ENCODE assay signal across 9 cellular contexts in genomic region chr14:23551266-23552028, GRCh38. TPM values are rescaled to one million over a fixed set of nuclear protein-coding genes. Genes with fewer than 3 reads are reported as not detected.
DNase-seq lines count a peak whose midpoint lies in the region; ATAC-seq and TF ChIP-seq lines count a peak whose summit lies in the region.
"Had no signal": no experiment of that assay in that cellular context is flagged by ENCODE, and none has a peak within 500 bp of the region (broad histone marks: within the 10 kb centered on the region; RNA-seq: fewer than 3 reads in every experiment).

ZFHX2 (minus strand) TSS chr14:23551765; CDS start chr14:23535325, 16,440 bp downstream.

- no peaks in the 10 kb centered on the region for H3K27me3 Mint-ChIP-seq in Calu3 (ENCODE audit: unreplicated experiment)
- H3K27me3 Mint-ChIP-seq: dendritic cell treated with granulocyte-macrophage colony-stimulating factor and Interleukin-4, amounts not matched to agents 40 ng/mL and 50 ng/mL, for 4 days had no signal

- DNase-seq in Calu3 (peak; percentile 94), Kasumi-1 (lab: John Stamatoyannopoulos, UW) (peak; percentile 69 to 75), Peyer's patch (peak; percentile 80 to 92 (median 88)), activated T-helper 1 cell treated with Interleukin-2 at 50 U/mL for 16 hours (ENCODE audit: low read depth) (peak; percentile 49), fibroblast of villous mesenchyme (ENCODE audit: low read depth) (no peak)
- peak; percentile 88 for DNase-seq in stimulated activated naive CD8-positive, alpha-beta T cell treated with anti-CD3 and anti-CD28 coated beads, Interleukin-15, Interleukin-2, amounts not matched to agents 100 U/mL and 50 U/mL, for 24 hours

- no peaks in the 10 kb centered on the region for H3K9me3 ChIP-seq in Peyer's patch
- no peaks in the 10 kb centered on the region for H3K9me3 ChIP-seq in neural cell (ENCODE audit: low read length)

- peak within 1 kb of the TSS; percentile 20 for H3K4me2 ChIP-seq in neural cell (ENCODE audit: low read length)

- H3K4me3 ChIP-seq in Peyer's patch = peak within 1 kb of the TSS; percentile 49 to 76 (median 65)
- peak within 1 kb of the TSS; percentile 62 for H3K4me3 ChIP-seq in fibroblast of villous mesenchyme (ENCODE audit: low read depth, low read length)
- peak within 1 kb of the TSS; percentile 89 for H3K4me3 ChIP-seq in neural cell (ENCODE audit: low read length)

- peaks cover 0 to 21% (median 4%) of the 10 kb centered on the region in 4 donors for H3K4me1 ChIP-seq in Peyer's patch

- peaks cover 49% of the 10 kb centered on the region for H3K79me2 ChIP-seq in neural cell (replicated peaks; ENCODE audit: insufficient read depth, low read length)

- peak within 1 kb of the TSS; percentile 100 for H3K9ac ChIP-seq in neural cell (ENCODE audit: low read length)

- H3K27ac ChIP-seq in Peyer's patch (peak within 1 kb of the TSS; percentile 28 to 50 (median 30)), neural cell (ENCODE audit: low read length) (peak within 1 kb of the TSS; percentile 100)

- no peaks in the 10 kb centered on the region for H3K9me3 Mint-ChIP-seq in Calu3 (ENCODE audit: low read depth, unreplicated experiment)
- H3K9me3 Mint-ChIP-seq: dendritic cell treated with granulocyte-macrophage colony-stimulating factor and Interleukin-4, amounts not matched to agents 40 ng/mL and 50 ng/mL, for 4 days had no signal

- CTCF ChIA-PET in Calu3 (lab: Charles Lee) = interaction anchor here (0.6 to 0.7 kb wide), 2 partner anchors 362 to 433 kb away, joined by 3 to 5 read pairs; no protein-coding TSS in a partner anchor

- peak within 1 kb of the TSS; percentile 81 for H2AFZ ChIP-seq in neural cell (ENCODE audit: low read depth, low read length)

- BruUV-seq in Calu3 (replicated peaks; lab: Mats Ljungman, UMichigan) = no TSS peak

- H3K27ac Mint-ChIP-seq in Calu3 (ENCODE audit: unreplicated experiment) = peak within 1 kb of the TSS; percentile 92
- H3K27ac Mint-ChIP-seq: dendritic cell treated with granulocyte-macrophage colony-stimulating factor and Interleukin-4, amounts not matched to agents 40 ng/mL and 50 ng/mL, for 4 days had no signal

- peaks cover 4% of the 10 kb centered on the region for H3F3A ChIP-seq in neural cell (ENCODE audit: insufficient read depth, low read length, poor library complexity, severe bottlenecking)

- no peak within 1 kb of the TSS for H3K4me3 Mint-ChIP-seq in Calu3 (ENCODE audit: low read depth, unreplicated experiment)
- H3K4me3 Mint-ChIP-seq: dendritic cell treated with granulocyte-macrophage colony-stimulating factor and Interleukin-4, amounts not matched to agents 40 ng/mL and 50 ng/mL, for 4 days had no signal

- peak; percentile 42 for TF ChIP-seq RAD21 in neural cell (conservative IDR thresholded peaks at IDR 0.05)

- H3K4me1 Mint-ChIP-seq in Calu3 (ENCODE audit: low read depth, unreplicated experiment) = peaks cover 16% of the 10 kb centered on the region

- no peak for TF ChIP-seq CTCF in Calu3 (IDR thresholded peaks at IDR 0.05; ENCODE audit: unreplicated experiment)
- no peak for TF ChIP-seq CTCF in Peyer's patch (IDR thresholded peaks at IDR 0.05)
- TF ChIP-seq CTCF in fibroblast of villous mesenchyme (IDR thresholded peaks at IDR 0.05; ENCODE audit: insufficient read depth, low read depth, low read length) = no peak
- TF ChIP-seq CTCF in neural cell (IDR thresholded peaks at IDR 0.05; ENCODE audit: poor library complexity, severe bottlenecking) = peak; percentile 20

- peak; percentile 70 for TF ChIP-seq EP300 in neural cell (conservative IDR thresholded peaks at IDR 0.05; ENCODE audit: poor library complexity, severe bottlenecking)

- peak; percentile 56 for ATAC-seq in GM21619 (IDR thresholded peaks at IDR 0.05; ENCODE audit: unreplicated experiment)
- ATAC-seq in stimulated activated naive CD8-positive, alpha-beta T cell treated with anti-CD3 and anti-CD28 coated beads, Interleukin-15, Interleukin-2, amounts not matched to agents 100 U/mL and 50 U/mL, for 24 hours = peak; percentile 78

- TF ChIP-seq POLR2A in Peyer's patch (IDR thresholded peaks at IDR 0.05) = peak in 1 of 2 donors; percentile 40

- intact Hi-C loops in Calu3 (cut with micrococcal nuclease; ENCODE audit: unreplicated experiment) = loop anchor here (10.0 kb wide), 1 partner anchor 227 kb away; the partner anchor contains the start of gene PABPN1

- no peaks in the 10 kb centered on the region for H3K9me2 ChIP-seq in neural cell (ENCODE audit: insufficient read depth, low read length)

- H3K27me3 ChIP-seq in Peyer's patch (no peaks in the 10 kb centered on the region), neural cell (ENCODE audit: insufficient read depth, low read depth, low read length) (no peaks in the 10 kb centered on the region)

- peaks cover 10% of the 10 kb centered on the region for H3K36me3 Mint-ChIP-seq in Calu3 (ENCODE audit: insufficient read depth, unreplicated experiment)

- H3K36me3 ChIP-seq in Peyer's patch = no peaks in the 10 kb centered on the region
- no peaks in the 10 kb centered on the region for H3K36me3 ChIP-seq in neural cell (ENCODE audit: insufficient read depth, low read length)

- H4K20me1 ChIP-seq in neural cell (ENCODE audit: insufficient read depth) = no peaks in the 10 kb centered on the region

TF ChIP-seq in neural cell, 6 proteins besides CTCF, POLR2A, EP300 and RAD21:
- TF ChIP-seq POLR2AphosphoS5 (IDR thresholded peaks at IDR 0.05) (peak; percentile 94), SMC3 (conservative IDR thresholded peaks at IDR 0.05; ENCODE audit: poor library complexity) (peak; percentile 58), EZH2 (IDR thresholded peaks at IDR 0.05; ENCODE audit: borderline replicate concordance, insufficient read depth, low read length, poor library complexity, severe bottlenecking) (no peak), TAF1 (IDR thresholded peaks at IDR 0.05; ENCODE audit: low read depth) (peak; percentile 67), MXI1 (conservative IDR thresholded peaks at IDR 0.05; ENCODE audit: poor library complexity, severe bottlenecking) (peak; percentile 61)
- TF ChIP-seq, protein P1, sequence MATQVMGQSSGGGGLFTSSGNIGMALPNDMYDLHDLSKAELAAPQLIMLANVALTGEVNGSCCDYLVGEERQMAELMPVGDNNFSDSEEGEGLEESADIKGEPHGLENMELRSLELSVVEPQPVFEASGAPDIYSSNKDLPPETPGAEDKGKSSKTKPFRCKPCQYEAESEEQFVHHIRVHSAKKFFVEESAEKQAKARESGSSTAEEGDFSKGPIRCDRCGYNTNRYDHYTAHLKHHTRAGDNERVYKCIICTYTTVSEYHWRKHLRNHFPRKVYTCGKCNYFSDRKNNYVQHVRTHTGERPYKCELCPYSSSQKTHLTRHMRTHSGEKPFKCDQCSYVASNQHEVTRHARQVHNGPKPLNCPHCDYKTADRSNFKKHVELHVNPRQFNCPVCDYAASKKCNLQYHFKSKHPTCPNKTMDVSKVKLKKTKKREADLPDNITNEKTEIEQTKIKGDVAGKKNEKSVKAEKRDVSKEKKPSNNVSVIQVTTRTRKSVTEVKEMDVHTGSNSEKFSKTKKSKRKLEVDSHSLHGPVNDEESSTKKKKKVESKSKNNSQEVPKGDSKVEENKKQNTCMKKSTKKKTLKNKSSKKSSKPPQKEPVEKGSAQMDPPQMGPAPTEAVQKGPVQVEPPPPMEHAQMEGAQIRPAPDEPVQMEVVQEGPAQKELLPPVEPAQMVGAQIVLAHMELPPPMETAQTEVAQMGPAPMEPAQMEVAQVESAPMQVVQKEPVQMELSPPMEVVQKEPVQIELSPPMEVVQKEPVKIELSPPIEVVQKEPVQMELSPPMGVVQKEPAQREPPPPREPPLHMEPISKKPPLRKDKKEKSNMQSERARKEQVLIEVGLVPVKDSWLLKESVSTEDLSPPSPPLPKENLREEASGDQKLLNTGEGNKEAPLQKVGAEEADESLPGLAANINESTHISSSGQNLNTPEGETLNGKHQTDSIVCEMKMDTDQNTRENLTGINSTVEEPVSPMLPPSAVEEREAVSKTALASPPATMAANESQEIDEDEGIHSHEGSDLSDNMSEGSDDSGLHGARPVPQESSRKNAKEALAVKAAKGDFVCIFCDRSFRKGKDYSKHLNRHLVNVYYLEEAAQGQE (IDR thresholded peaks at IDR 0.05; ENCODE audit: borderline replicate concordance) = no peak

RNA-seq across cellular contexts. Expression of gene ZFHX2, which starts in this region (rescaled TPM):
- total RNA-seq in Calu3 (2022) (3.7 TPM in 2 replicates), Peyer's patch (1 to 10 TPM in 2 of 4 donors, under 1 TPM in 2; 0.53 to 7.4 (median 1.0) TPM), fibroblast of villous mesenchyme (under 0.01 TPM in 2 replicates)
- polyA plus RNA-seq in neural cell = 0.72 and 1.7 TPM in 2 replicates
- polyA minus RNA-seq in neural cell = 5.4 and 13.0 TPM in 2 replicates
